Comparison of ENCODE assay signal across 29 cellular contexts in the genomic region with DNA sequence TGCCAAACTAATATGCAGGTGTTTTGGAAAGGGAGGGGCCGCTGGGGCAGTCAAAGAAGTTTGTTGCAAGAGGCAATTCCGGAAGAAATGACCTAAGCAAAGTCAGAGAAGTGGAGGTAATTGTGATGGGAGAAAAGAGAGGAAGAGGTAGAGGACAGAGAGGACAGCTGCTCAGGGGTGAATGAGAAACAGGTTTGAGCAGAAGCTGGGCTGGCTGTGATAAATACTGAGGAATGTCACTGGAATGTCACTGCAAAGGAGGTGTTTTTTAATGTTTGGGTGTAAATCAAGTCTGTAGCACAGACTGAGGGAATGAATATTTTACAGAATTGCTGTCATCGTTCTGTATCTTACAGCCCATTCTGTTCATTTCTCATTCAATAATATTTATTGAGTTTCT.
"Had no signal": no experiment of that assay in that cellular context is flagged by ENCODE, and none has a peak within 500 bp of the region (broad histone marks: within the 10 kb centered on the region; RNA-seq: fewer than 3 reads in every experiment).

No MANE protein-coding gene starts in this region.

- H3K36me3 ChIP-seq: adrenal gland, gastrocnemius medialis, heart left ventricle had no signal

- H3K27me3 ChIP-seq: adrenal gland, foreskin keratinocyte, gastrocnemius medialis had no signal

- H3K27me3 Mint-ChIP-seq: activated CD4-positive, alpha-beta memory T cell treated with anti-CD3 and anti-CD28 coated beads for 36 hours; activated CD4-positive, alpha-beta T cell treated with anti-CD3 and anti-CD28 coated beads for 36 hours; activated CD4-positive, alpha-beta T cell treated with anti-CD3 and anti-CD28 coated beads, Interleukin-2, amount 10 ng/mL, durations not matched to agents 24 days and 14 days; activated CD8-positive, alpha-beta memory T cell treated with anti-CD3 and anti-CD28 coated beads, Interleukin-2, amount 10 ng/mL, durations not matched to agents 7 days and 5 days; activated naive CD4-positive, alpha-beta T cell treated with anti-CD3 and anti-CD28 coated beads, Interleukin-2, amount 10 ng/mL, durations not matched to agents 7 days and 5 days; effector memory CD8-positive, alpha-beta T cell had no signal

- H3K4me3 ChIP-seq: adrenal gland, body of pancreas, gastrocnemius medialis, heart left ventricle had no signal

- H3K4me3 Mint-ChIP-seq: activated CD4-positive, alpha-beta memory T cell treated with anti-CD3 and anti-CD28 coated beads for 36 hours; activated CD4-positive, alpha-beta T cell treated with anti-CD3 and anti-CD28 coated beads for 36 hours; activated CD4-positive, alpha-beta T cell treated with anti-CD3 and anti-CD28 coated beads, Interleukin-2, amount 10 ng/mL, durations not matched to agents 24 days and 14 days; activated CD8-positive, alpha-beta memory T cell treated with anti-CD3 and anti-CD28 coated beads, Interleukin-2, amount 10 ng/mL, durations not matched to agents 7 days and 5 days; activated CD8-positive, alpha-beta T cell treated with anti-CD3 and anti-CD28 coated beads, Interleukin-2, amount 10 ng/mL, durations not matched to agents 7 days and 5 days; activated naive CD4-positive, alpha-beta T cell treated with anti-CD3 and anti-CD28 coated beads, Interleukin-2, amount 10 ng/mL, durations not matched to agents 7 days and 5 days; effector memory CD8-positive, alpha-beta T cell had no signal

- DNase-seq: activated CD4-positive, alpha-beta memory T cell treated with anti-CD3 and anti-CD28 coated beads for 36 hours; activated CD4-positive, alpha-beta T cell treated with anti-CD3 and anti-CD28 coated beads for 36 hours; activated CD4-positive, alpha-beta T cell treated with anti-CD3 and anti-CD28 coated beads, Interleukin-2, amount 10 ng/mL, durations not matched to agents 24 days and 14 days; activated CD4-positive, CD25-positive, alpha-beta regulatory T cell; activated CD4-positive, CD25-positive, alpha-beta regulatory T cell treated with anti-CD3 and anti-CD28 coated beads, Interleukin-2, amount 50 U/mL, for 72 hours; activated CD8-positive, alpha-beta memory T cell treated with anti-CD3 and anti-CD28 coated beads, Interleukin-2, amount 10 ng/mL, durations not matched to agents 7 days and 5 days; activated CD8-positive, alpha-beta memory T cell treated with anti-CD3 and anti-CD28 coated beads, Interleukin-2, amount 50 U/mL, for 4 hours; activated CD8-positive, alpha-beta T cell treated with anti-CD3 and anti-CD28 coated beads, Interleukin-2, amount 10 ng/mL, durations not matched to agents 7 days and 5 days; activated gamma-delta T cell; activated naive CD4-positive, alpha-beta T cell; activated naive CD4-positive, alpha-beta T cell treated with anti-CD3 and anti-CD28 coated beads, Interleukin-2, amount 10 ng/mL, durations not matched to agents 7 days and 5 days; activated T-cell treated with anti-CD3 and anti-CD28 coated beads, Interleukin-2, amount 50 U/mL, for 1 hour; activated T-cell treated with anti-CD3 and anti-CD28 coated beads, Interleukin-2, amount 50 U/mL, for 48 hours; adrenal gland; amygdala; aorta; body of pancreas; caudate nucleus; cortex of kidney; dermis blood vessel endothelial cell; effector CD4-positive, alpha-beta T cell; effector memory CD8-positive, alpha-beta T cell; foreskin keratinocyte; gastrocnemius medialis; glutamatergic neuron; heart left ventricle; T-helper 2 cell had no signal

- H3K36me3 Mint-ChIP-seq: activated CD4-positive, alpha-beta memory T cell treated with anti-CD3 and anti-CD28 coated beads for 36 hours; activated CD8-positive, alpha-beta memory T cell treated with anti-CD3 and anti-CD28 coated beads, Interleukin-2, amount 10 ng/mL, durations not matched to agents 7 days and 5 days; activated naive CD4-positive, alpha-beta T cell treated with anti-CD3 and anti-CD28 coated beads, Interleukin-2, amount 10 ng/mL, durations not matched to agents 7 days and 5 days had no signal

- ATAC-seq: activated CD4-positive, alpha-beta T cell treated with anti-CD3 and anti-CD28 coated beads for 36 hours; activated CD8-positive, alpha-beta memory T cell treated with anti-CD3 and anti-CD28 coated beads, Interleukin-2, amount 10 ng/mL, durations not matched to agents 7 days and 5 days; activated CD8-positive, alpha-beta T cell treated with anti-CD3 and anti-CD28 coated beads, Interleukin-2, amount 10 ng/mL, durations not matched to agents 7 days and 5 days; activated naive CD4-positive, alpha-beta T cell treated with anti-CD3 and anti-CD28 coated beads, Interleukin-2, amount 50 U/mL, for 72 hours; body of pancreas; effector memory CD8-positive, alpha-beta T cell; esophagus mucosa; foreskin keratinocyte; gastrocnemius medialis; heart left ventricle had no signal

- H3K27ac Mint-ChIP-seq: activated CD4-positive, alpha-beta memory T cell treated with anti-CD3 and anti-CD28 coated beads for 36 hours; activated CD4-positive, alpha-beta T cell treated with anti-CD3 and anti-CD28 coated beads for 36 hours; activated CD4-positive, alpha-beta T cell treated with anti-CD3 and anti-CD28 coated beads, Interleukin-2, amount 10 ng/mL, durations not matched to agents 24 days and 14 days; activated CD8-positive, alpha-beta memory T cell treated with anti-CD3 and anti-CD28 coated beads, Interleukin-2, amount 10 ng/mL, durations not matched to agents 7 days and 5 days; activated CD8-positive, alpha-beta T cell treated with anti-CD3 and anti-CD28 coated beads, Interleukin-2, amount 10 ng/mL, durations not matched to agents 7 days and 5 days; activated naive CD4-positive, alpha-beta T cell treated with anti-CD3 and anti-CD28 coated beads, Interleukin-2, amount 10 ng/mL, durations not matched to agents 7 days and 5 days; activated naive CD4-positive, alpha-beta T cell treated with anti-CD3 and anti-CD28 coated beads, Interleukin-2, amount 50 U/mL, for 72 hours; effector memory CD8-positive, alpha-beta T cell had no signal

- H3K4me1 Mint-ChIP-seq: activated CD4-positive, alpha-beta T cell treated with anti-CD3 and anti-CD28 coated beads for 36 hours; activated CD4-positive, alpha-beta T cell treated with anti-CD3 and anti-CD28 coated beads, Interleukin-2, amount 10 ng/mL, durations not matched to agents 24 days and 14 days; activated CD8-positive, alpha-beta memory T cell treated with anti-CD3 and anti-CD28 coated beads, Interleukin-2, amount 10 ng/mL, durations not matched to agents 7 days and 5 days; activated naive CD4-positive, alpha-beta T cell treated with anti-CD3 and anti-CD28 coated beads, Interleukin-2, amount 10 ng/mL, durations not matched to agents 7 days and 5 days had no signal

- H3K27ac ChIP-seq: adrenal gland, body of pancreas, foreskin keratinocyte, gastrocnemius medialis, heart left ventricle had no signal

- H3K9me3 ChIP-seq: adrenal gland, body of pancreas, gastrocnemius medialis had no signal

- H3K4me1 ChIP-seq: adrenal gland, body of pancreas, foreskin keratinocyte, gastrocnemius medialis, heart left ventricle had no signal
